Comparison of ENCODE assay signal across 11 cellular contexts in genomic region chrX:71992711-71993110, GRCh38.
A peak's percentile ranks its signal among the peaks of the same experiment; 100 is the strongest.
DNase-seq lines count a peak whose midpoint lies in the region; ATAC-seq, FAIRE-seq and TF ChIP-seq lines count a peak whose summit lies in the region.
"Had no signal": no experiment of that assay in that cellular context is flagged by ENCODE, and none has a peak within 500 bp of the region (broad histone marks: within the 10 kb centered on the region; RNA-seq: fewer than 3 reads in every experiment).

No MANE protein-coding gene starts in this region.

- intact Hi-C loops in CD4-positive, alpha-beta T cell (cut with DNase I, micrococcal nuclease): no loop called here
- intact Hi-C loops in esophagus squamous epithelium (cut with DNase I): no loop called here

- no peaks in the 10 kb centered on the region for H3K9me3 Mint-ChIP-seq in CD4-positive, alpha-beta T cell
- no peaks in the 10 kb centered on the region for H3K9me3 Mint-ChIP-seq in activated naive CD8-positive, alpha-beta T cell treated with anti-CD3 and anti-CD28 coated beads for 36 hours

- no peaks in the 10 kb centered on the region for H3K9me3 ChIP-seq in CD4-positive, alpha-beta T cell (ENCODE audit: control insufficient read depth, low read length)
- no peaks in the 10 kb centered on the region for H3K9me3 ChIP-seq in small intestine (ENCODE audit: control insufficient read depth, low read depth)
- H3K9me3 ChIP-seq in esophagus squamous epithelium: no peaks in the 10 kb centered on the region
- H3K9me3 ChIP-seq in WERI-Rb-1 (ENCODE audit: severe bottlenecking): no peaks in the 10 kb centered on the region

- POLR2A ChIA-PET in CD4-positive, alpha-beta T cell (lab: Charles Lee): no interaction called here

- no peak for FAIRE-seq in small intestine (lab: Jason Lieb, UNC)

- CTCF ChIA-PET in CD4-positive, alpha-beta T cell (lab: Charles Lee): interaction anchor here (0.7 kb wide), 1 partner anchor 82 kb away, joined by 3 read pairs; the partner anchor contains the start of gene NHSL2

- ATAC-seq in CD4-positive, alpha-beta T cell (ENCODE audit: poor library complexity): peak; percentile 96
- ATAC-seq in GM18907 (IDR thresholded peaks at IDR 0.05; ENCODE audit: unreplicated experiment): no peak

- TF ChIP-seq POLR2A in esophagus squamous epithelium (IDR thresholded peaks at IDR 0.05): no peak

- 62 to 75% (median 65%) methylated on average over 7 to 8 of the region's 8 CpGs for WGBS in small intestine, 3 donors
- WGBS in esophagus squamous epithelium, 2 donors: 61 to 74% methylated on average over 5 to 6 of the region's 8 CpGs

- TF ChIP-seq CTCF in CD4-positive, alpha-beta T cell (IDR thresholded peaks at IDR 0.05): no peak
- no peak for TF ChIP-seq CTCF in esophagus squamous epithelium (IDR thresholded peaks at IDR 0.05)
- no peak for TF ChIP-seq CTCF in WERI-Rb-1 (IDR thresholded peaks at IDR 0.05; ENCODE audit: low read depth, low read length)

- peak overlapping the region; percentile 45 for H3K4me3 Mint-ChIP-seq in CD4-positive, alpha-beta T cell
- H3K4me3 Mint-ChIP-seq in activated naive CD8-positive, alpha-beta T cell treated with anti-CD3 and anti-CD28 coated beads for 36 hours: no peak overlapping the region

- H3K27me3 Mint-ChIP-seq in CD4-positive, alpha-beta T cell: no peaks in the 10 kb centered on the region
- H3K27me3 Mint-ChIP-seq in activated naive CD8-positive, alpha-beta T cell treated with anti-CD3 and anti-CD28 coated beads for 36 hours: no peaks in the 10 kb centered on the region

- H3K36me3 ChIP-seq in small intestine (ENCODE audit: control insufficient read depth in 2 of 2, insufficient read depth in 2 of 2, low read length in 2 of 2): no peaks in the 10 kb centered on the region
- H3K36me3 ChIP-seq in esophagus squamous epithelium: no peaks in the 10 kb centered on the region
- no peaks in the 10 kb centered on the region for H3K36me3 ChIP-seq in WERI-Rb-1

- no peaks in the 10 kb centered on the region for H3K4me1 ChIP-seq in small intestine (ENCODE audit: control insufficient read depth in 2 of 2, insufficient read depth in 1 of 2, low read depth in 1 of 2, low read length in 1 of 2)
- H3K4me1 ChIP-seq in esophagus squamous epithelium: peaks cover 0 to 14% (median 0%) of the 10 kb centered on the region in 3 donors

- peaks cover 12% of the 10 kb centered on the region for H3K4me1 Mint-ChIP-seq in CD4-positive, alpha-beta T cell (ENCODE audit: low read depth)
- H3K4me1 Mint-ChIP-seq in activated naive CD8-positive, alpha-beta T cell treated with anti-CD3 and anti-CD28 coated beads for 36 hours: peaks cover 5% of the 10 kb centered on the region

- H3K27me3 ChIP-seq in CD4-positive, alpha-beta T cell (ENCODE audit: control insufficient read depth, insufficient read depth, low read length): no peaks in the 10 kb centered on the region
- H3K27me3 ChIP-seq in small intestine (ENCODE audit: control insufficient read depth in 2 of 2, insufficient read depth in 2 of 2, low read length in 2 of 2): no peaks in the 10 kb centered on the region
- H3K27me3 ChIP-seq in esophagus squamous epithelium: no peaks in the 10 kb centered on the region
- no peaks in the 10 kb centered on the region for H3K27me3 ChIP-seq in WERI-Rb-1 (ENCODE audit: insufficient read depth, low read depth, severe bottlenecking)

- H3K36me3 Mint-ChIP-seq in CD4-positive, alpha-beta T cell (ENCODE audit: low read depth): no peaks in the 10 kb centered on the region
- no peaks in the 10 kb centered on the region for H3K36me3 Mint-ChIP-seq in activated naive CD8-positive, alpha-beta T cell treated with anti-CD3 and anti-CD28 coated beads for 36 hours

- DNase-seq in CD4-positive, alpha-beta T cell: peak; percentile 18 to 47 (median 26)
- DNase-seq in T-helper 9 cell (peak; percentile 36), small intestine (peak; percentile 0), esophagus squamous epithelium (lab: John Stamatoyannopoulos, UW) (no peak), NCI-H524 (lab: John Stamatoyannopoulos, UW) (no peak), WERI-Rb-1 (no peak)
- DNase-seq in activated naive CD8-positive, alpha-beta T cell treated with anti-CD3 and anti-CD28 coated beads for 36 hours: peak; percentile 3
- DNase-seq: left cardiac atrium, NCI-H1105 treated with DMSO at 0.1 percent for 48 hours, posterior cingulate gyrus had no signal

- H3K4me3 ChIP-seq in small intestine (ENCODE audit: low read depth in 1 of 2, low read length in 2 of 2) (no peak overlapping the region), esophagus squamous epithelium (no peak overlapping the region), WERI-Rb-1 (ENCODE audit: low read depth, low read length) (no peak overlapping the region)

- H3K27ac ChIP-seq in CD4-positive, alpha-beta T cell (ENCODE audit: low read depth, low read length): no peak overlapping the region
- no peak overlapping the region for H3K27ac ChIP-seq in small intestine (ENCODE audit: low read depth in 1 of 2, low read length in 1 of 2)
- H3K27ac ChIP-seq in esophagus squamous epithelium: no peak overlapping the region
- no peak overlapping the region for H3K27ac ChIP-seq in WERI-Rb-1

- peak overlapping the region; percentile 24 for H3K27ac Mint-ChIP-seq in CD4-positive, alpha-beta T cell
- H3K27ac Mint-ChIP-seq in activated naive CD8-positive, alpha-beta T cell treated with anti-CD3 and anti-CD28 coated beads for 36 hours: no peak overlapping the region

Comparison
In these comparisons a context has a peak if more than half of its experiments do, and no peak if none do; other contexts are left out.
1. DNase-seq: peak in CD4-positive, alpha-beta T cell (10 of 10), T-helper 9 cell (single experiment), activated naive CD8-positive, alpha-beta T cell treated with anti-CD3 and anti-CD28 coated beads for 36 hours (single experiment) and small intestine (single experiment); none in esophagus squamous epithelium (single experiment), NCI-H524 (0 of 2) and WERI-Rb-1 (single experiment).